Comparison of ENCODE assay signal across 14 cellular contexts in the genomic region with DNA sequence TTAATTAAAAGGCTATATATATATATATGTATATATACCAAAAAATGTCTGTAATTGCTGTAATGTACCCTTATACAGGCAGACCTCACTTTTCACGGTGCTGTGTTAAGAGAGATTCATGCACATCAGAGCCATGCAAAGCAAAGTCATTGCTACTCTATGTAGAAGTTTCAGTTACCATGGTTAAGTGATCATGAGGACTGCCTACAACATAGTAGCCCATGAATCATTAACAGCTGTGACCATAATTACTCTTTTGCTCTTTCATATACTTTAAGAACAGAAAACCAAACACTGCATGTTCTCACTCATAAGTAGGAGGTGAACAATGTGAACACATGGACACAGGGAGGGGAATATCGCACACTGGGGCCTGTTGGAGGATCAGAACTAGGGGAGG.
DNase-seq lines count a peak whose midpoint lies in the region; ATAC-seq lines count a peak whose summit lies in the region.
"Had no signal": no experiment of that assay in that cellular context is flagged by ENCODE, and none has a peak within 500 bp of the region (broad histone marks: within the 10 kb centered on the region; RNA-seq: fewer than 3 reads in every experiment).

No MANE protein-coding gene starts in this region.

- no peaks in the 10 kb centered on the region for H3K4me1 Mint-ChIP-seq in stimulated activated memory B cell treated with anti-CD40 and anti-IgM and Interleukin-4, amounts not matched to agents 10 μg/mL and 1 μg/mL and 100 μg/mL, for 72 hours

- H3K27ac Mint-ChIP-seq in stimulated activated memory B cell treated with anti-CD40 and anti-IgM and Interleukin-4, amounts not matched to agents 10 μg/mL and 1 μg/mL and 100 μg/mL, for 72 hours, result no peak overlapping the region
- H3K27ac Mint-ChIP-seq: CD8-positive, alpha-beta T cell; T-helper 2 cell treated with Interferon-gamma antibody and Interleukin-4, amounts not matched to agents 5 μg/mL and 100 μg/mL, for 36 hours had no signal

- no peaks in the 10 kb centered on the region for H3K27me3 Mint-ChIP-seq in stimulated activated memory B cell treated with anti-CD40 and anti-IgM and Interleukin-4, amounts not matched to agents 10 μg/mL and 1 μg/mL and 100 μg/mL, for 72 hours

- no peak for DNase-seq in cardiac septum (ENCODE audit: low spot score)
- no peak for DNase-seq in activated CD4-positive, alpha-beta T cell treated with anti-CD3 and anti-CD28 coated beads for 1 hour
- no peak for DNase-seq in GDM1 (lab: John Stamatoyannopoulos, UW)
- DNase-seq: activated CD4-positive, alpha-beta T cell treated with anti-CD3 and anti-CD28 coated beads, Interleukin-2, amount 50 U/mL, for 1 hour; CD8-positive, alpha-beta T cell; Karpas-422; mucosa of descending colon; NCI-H1930 had no signal

- no peak overlapping the region for H3K4me3 Mint-ChIP-seq in stimulated activated memory B cell treated with anti-CD40 and anti-IgM and Interleukin-4, amounts not matched to agents 10 μg/mL and 1 μg/mL and 100 μg/mL, for 72 hours
- H3K4me3 Mint-ChIP-seq: CD8-positive, alpha-beta T cell; T-helper 2 cell treated with Interferon-gamma antibody and Interleukin-4, amounts not matched to agents 5 μg/mL and 100 μg/mL, for 36 hours had no signal

- ATAC-seq in GM18508 (IDR thresholded peaks at IDR 0.05; ENCODE audit: insufficient read depth, unreplicated experiment) (peak; percentile 95), GM21390 (IDR thresholded peaks at IDR 0.05; ENCODE audit: unreplicated experiment) (peak; percentile 90), HG02943 (IDR thresholded peaks at IDR 0.05; ENCODE audit: low read depth, unreplicated experiment) (peak; percentile 97), HG03469 (IDR thresholded peaks at IDR 0.05; ENCODE audit: unreplicated experiment) (peak; percentile 76)
- ATAC-seq in stimulated activated memory B cell treated with anti-CD40 and anti-IgM and Interleukin-4, amounts not matched to agents 10 μg/mL and 1 μg/mL and 100 μg/mL, for 72 hours, result no peak
- ATAC-seq: CD8-positive, alpha-beta T cell; mucosa of descending colon had no signal

- intact Hi-C loops in cardiac septum (cut with DNase I), result no loop called here

- no peaks in the 10 kb centered on the region for H3K36me3 Mint-ChIP-seq in stimulated activated memory B cell treated with anti-CD40 and anti-IgM and Interleukin-4, amounts not matched to agents 10 μg/mL and 1 μg/mL and 100 μg/mL, for 72 hours
- H3K36me3 Mint-ChIP-seq: CD8-positive, alpha-beta T cell had no signal

- no peaks in the 10 kb centered on the region for H3K9me3 Mint-ChIP-seq in stimulated activated memory B cell treated with anti-CD40 and anti-IgM and Interleukin-4, amounts not matched to agents 10 μg/mL and 1 μg/mL and 100 μg/mL, for 72 hours
